Comparison of ENCODE assay signal across 1 cellular context in genomic region chr15:100601158-100601557, GRCh38.
TF ChIP-seq lines count a peak whose summit lies in the region.

No MANE protein-coding gene starts in this region.

TF ChIP-seq in endothelial cell of umbilical vein, 7 proteins besides CTCF, POLR2A, EP300 and RAD21:
- TF ChIP-seq GATA2 (IDR thresholded peaks at IDR 0.05; ENCODE audit: insufficient read depth, insufficient read length, low read depth, low read length) (no peak), MAX (IDR thresholded peaks at IDR 0.05; ENCODE audit: insufficient read depth, insufficient read length) (peak; percentile 54)
